In the genomic region with DNA sequence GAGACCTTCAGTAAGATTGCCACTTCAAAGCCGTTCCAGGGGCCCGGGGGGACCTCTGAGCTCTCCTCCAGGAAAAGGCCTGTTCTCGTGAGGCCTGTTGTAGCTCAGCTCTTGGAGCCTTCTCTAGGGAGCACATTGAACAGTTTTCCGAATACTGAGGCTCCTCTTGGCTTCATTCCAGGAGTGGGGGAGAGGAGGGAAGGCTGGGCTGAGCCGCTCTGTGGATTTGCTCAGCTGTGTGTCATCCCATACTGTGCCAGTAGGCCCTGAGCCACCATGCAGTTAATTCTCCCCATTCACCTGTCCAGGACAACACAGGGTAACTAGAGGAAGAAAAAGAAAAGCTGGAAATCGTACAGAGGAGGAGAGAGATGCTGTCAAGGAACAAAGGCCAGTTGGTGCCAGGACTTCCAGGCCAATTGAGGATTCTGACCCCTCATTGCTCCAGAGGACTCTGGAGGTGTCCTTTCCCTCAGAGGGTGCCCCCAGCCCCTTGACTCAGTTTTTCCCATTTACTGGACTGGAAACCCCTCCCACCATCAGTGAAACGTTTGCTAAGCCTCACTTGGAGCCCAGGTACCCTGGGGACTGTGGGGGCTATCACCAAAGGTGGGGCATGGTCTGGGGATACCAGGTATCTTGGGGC, we compare ENCODE assay signal across 9 cellular contexts. TPM values are rescaled to one million over a fixed set of nuclear protein-coding genes. Genes with fewer than 3 reads are reported as not detected.
DNase-seq lines count a peak whose midpoint lies in the region; ATAC-seq and TF ChIP-seq lines count a peak whose summit lies in the region.
"Had no signal": no experiment of that assay in that cellular context is flagged by ENCODE, and none has a peak within 500 bp of the region (broad histone marks: within the 10 kb centered on the region; RNA-seq: fewer than 3 reads in every experiment).

No MANE protein-coding gene starts in this region.

- no peaks in the 10 kb centered on the region for H3K36me3 ChIP-seq in lower lobe of right lung

- H3K4me1 ChIP-seq in lower lobe of right lung = peaks cover 57% of the 10 kb centered on the region

- DNase-seq in activated naive CD4-positive, alpha-beta T cell treated with anti-CD3 and anti-CD28 coated beads, Interleukin-2, amount 10 ng/mL, durations not matched to agents 7 days and 5 days = peak; percentile 17
- no peak for DNase-seq in activated naive CD4-positive, alpha-beta T cell treated with anti-CD3 and anti-CD28 coated beads for 36 hours
- peak; percentile 73 for DNase-seq in coronary artery (ENCODE audit: low spot score)
- peak; percentile 30 for DNase-seq in lower lobe of right lung
- no peak for DNase-seq in GDM1 (lab: John Stamatoyannopoulos, UW)
- DNase-seq in COLO829 (ENCODE audit: low spot score) = no peak

- TF ChIP-seq CTCF in coronary artery (IDR thresholded peaks at IDR 0.05) (no peak), lower lobe of right lung (IDR thresholded peaks at IDR 0.05) (no peak)

- H3K4me1 Mint-ChIP-seq in activated naive CD4-positive, alpha-beta T cell treated with anti-CD3 and anti-CD28 coated beads, Interleukin-2, amount 10 ng/mL, durations not matched to agents 7 days and 5 days = no peaks in the 10 kb centered on the region
- H3K4me1 Mint-ChIP-seq in activated naive CD4-positive, alpha-beta T cell treated with anti-CD3 and anti-CD28 coated beads for 36 hours (ENCODE audit: low read depth) = no peaks in the 10 kb centered on the region

- no peaks in the 10 kb centered on the region for H3K9me3 Mint-ChIP-seq in activated naive CD4-positive, alpha-beta T cell treated with anti-CD3 and anti-CD28 coated beads, Interleukin-2, amount 10 ng/mL, durations not matched to agents 7 days and 5 days
- H3K9me3 Mint-ChIP-seq in activated naive CD4-positive, alpha-beta T cell treated with anti-CD3 and anti-CD28 coated beads for 36 hours = peaks cover 6% of the 10 kb centered on the region

- no peak for ATAC-seq in lower lobe of right lung
- ATAC-seq in HG03045 (IDR thresholded peaks at IDR 0.05; ENCODE audit: unreplicated experiment) = no peak
- no peak for ATAC-seq in GM19455 (IDR thresholded peaks at IDR 0.05; ENCODE audit: unreplicated experiment)

- no peak overlapping the region for H3K27ac Mint-ChIP-seq in activated naive CD4-positive, alpha-beta T cell treated with anti-CD3 and anti-CD28 coated beads, Interleukin-2, amount 10 ng/mL, durations not matched to agents 7 days and 5 days
- H3K27ac Mint-ChIP-seq in activated naive CD4-positive, alpha-beta T cell treated with anti-CD3 and anti-CD28 coated beads for 36 hours = no peak overlapping the region

- no peak overlapping the region for H3K4me3 Mint-ChIP-seq in activated naive CD4-positive, alpha-beta T cell treated with anti-CD3 and anti-CD28 coated beads, Interleukin-2, amount 10 ng/mL, durations not matched to agents 7 days and 5 days
- no peak overlapping the region for H3K4me3 Mint-ChIP-seq in activated naive CD4-positive, alpha-beta T cell treated with anti-CD3 and anti-CD28 coated beads for 36 hours

- H3K9me3 ChIP-seq in lower lobe of right lung = no peaks in the 10 kb centered on the region

- CTCF ChIA-PET in activated naive CD4-positive, alpha-beta T cell treated with anti-CD3 and anti-CD28 coated beads, Interleukin-2, amount 10 ng/mL, durations not matched to agents 7 days and 5 days (lab: Charles Lee) = no interaction called here
- CTCF ChIA-PET in activated naive CD4-positive, alpha-beta T cell treated with anti-CD3 and anti-CD28 coated beads for 36 hours (lab: Charles Lee) = interaction anchor here (1.0 kb wide), 1 partner anchor 15 kb away, joined by 3 read pairs; no protein-coding TSS in a partner anchor

- H3K4me3 ChIP-seq in coronary artery = no peak overlapping the region
- no peak overlapping the region for H3K4me3 ChIP-seq in lower lobe of right lung

- H3K27ac ChIP-seq in coronary artery (peak overlapping the region in 1 of 2 donors; percentile 0), lower lobe of right lung (peak overlapping the region; percentile 58)

- H3K27me3 ChIP-seq in lower lobe of right lung (ENCODE audit: low read depth) = no peaks in the 10 kb centered on the region

- no peaks in the 10 kb centered on the region for H3K36me3 Mint-ChIP-seq in activated naive CD4-positive, alpha-beta T cell treated with anti-CD3 and anti-CD28 coated beads, Interleukin-2, amount 10 ng/mL, durations not matched to agents 7 days and 5 days
- peaks cover 5% of the 10 kb centered on the region for H3K36me3 Mint-ChIP-seq in activated naive CD4-positive, alpha-beta T cell treated with anti-CD3 and anti-CD28 coated beads for 36 hours (ENCODE audit: low read depth)

- H3K27me3 Mint-ChIP-seq in activated naive CD4-positive, alpha-beta T cell treated with anti-CD3 and anti-CD28 coated beads, Interleukin-2, amount 10 ng/mL, durations not matched to agents 7 days and 5 days = peaks cover 4% of the 10 kb centered on the region
- no peaks in the 10 kb centered on the region for H3K27me3 Mint-ChIP-seq in activated naive CD4-positive, alpha-beta T cell treated with anti-CD3 and anti-CD28 coated beads for 36 hours (ENCODE audit: low read depth)

- intact Hi-C loops in activated naive CD4-positive, alpha-beta T cell treated with anti-CD3 and anti-CD28 coated beads for 36 hours (cut with micrococcal nuclease) = no loop called here
- intact Hi-C loops in lower lobe of right lung (cut with DNase I) = no loop called here

RNA-seq across cellular contexts. Expression of gene HS1BP3, which starts 41.4 kb away (rescaled TPM):
- total RNA-seq in activated naive CD4-positive, alpha-beta T cell treated with anti-CD3 and anti-CD28 coated beads for 36 hours = 1 to 10 TPM; 6.0 to 6.1 TPM
- total RNA-seq in lower lobe of right lung = 39.9 TPM

RNA-seq across cellular contexts. Expression of gene GDF7, which starts 57.5 kb away (rescaled TPM):
- not detected for total RNA-seq in activated naive CD4-positive, alpha-beta T cell treated with anti-CD3 and anti-CD28 coated beads for 36 hours
- 0.62 TPM for total RNA-seq in lower lobe of right lung
- total RNA-seq: T-helper 1 cell treated with Interleukin-12 subunit alpha and Interleukin-12 subunit beta and Interleukin-4 antibody, amounts not matched to agents 30 ng/mL and 1 ng/mL, for 36 hours had no signal

Comparison
In these comparisons a context has a peak if more than half of its experiments do, and no peak if none do; other contexts are left out.
1. DNase-seq: peak in activated naive CD4-positive, alpha-beta T cell treated with anti-CD3 and anti-CD28 coated beads, Interleukin-2, amount 10 ng/mL, durations not matched to agents 7 days and 5 days (single experiment), coronary artery (single experiment) and lower lobe of right lung (single experiment); none in activated naive CD4-positive, alpha-beta T cell treated with anti-CD3 and anti-CD28 coated beads for 36 hours (single experiment), GDM1 (single experiment) and COLO829 (single experiment).